ENCODE assay signal across 13 cellular contexts in genomic region chr11:76610871-76611475, GRCh38. TPM values are rescaled to one million over a fixed set of nuclear protein-coding genes. Genes with fewer than 3 reads are reported as not detected.
DNase-seq lines count a peak whose midpoint lies in the region; TF ChIP-seq lines count a peak whose summit lies in the region.
"Had no signal": no experiment of that assay in that cellular context is flagged by ENCODE, and none has a peak within 500 bp of the region (broad histone marks: within the 10 kb centered on the region; RNA-seq: fewer than 3 reads in every experiment).

No MANE protein-coding gene starts in this region.

- H3K4me3 Mint-ChIP-seq in nephron, result no peak overlapping the region
- no peak overlapping the region for H3K4me3 Mint-ChIP-seq in activated CD4-positive, alpha-beta memory T cell treated with anti-CD3 and anti-CD28 coated beads for 36 hours
- H3K4me3 Mint-ChIP-seq: activated T-helper 17 cell treated with anti-CD3 and anti-CD28 coated beads, Interleukin-2, amount 50 U/mL, for 72 hours; dendritic cell treated with granulocyte-macrophage colony-stimulating factor and Interleukin-4, amounts not matched to agents 40 ng/mL and 50 ng/mL, for 4 days had no signal

- intact Hi-C loops in colonic mucosa (cut with DNase I) (no loop called here), breast epithelium (cut with DNase I; ENCODE audit: low total_unique reads) (no loop called here)
- intact Hi-C loops in activated CD4-positive, alpha-beta memory T cell treated with anti-CD3 and anti-CD28 coated beads for 36 hours (cut with micrococcal nuclease), result no loop called here

- H3K27me3 ChIP-seq in colonic mucosa (no peaks in the 10 kb centered on the region), breast epithelium (no peaks in the 10 kb centered on the region)
- H3K27me3 ChIP-seq: vagina had no signal

- H3K27ac ChIP-seq in colonic mucosa (no peak overlapping the region), breast epithelium (peak overlapping the region in 1 of 2 donors; percentile 70)
- H3K27ac ChIP-seq: neutrophil, vagina had no signal

- no peaks in the 10 kb centered on the region for H3K9me3 Mint-ChIP-seq in nephron
- no peaks in the 10 kb centered on the region for H3K9me3 Mint-ChIP-seq in activated CD4-positive, alpha-beta memory T cell treated with anti-CD3 and anti-CD28 coated beads for 36 hours
- H3K9me3 Mint-ChIP-seq: activated T-helper 17 cell treated with anti-CD3 and anti-CD28 coated beads, Interleukin-2, amount 50 U/mL, for 72 hours; dendritic cell treated with granulocyte-macrophage colony-stimulating factor and Interleukin-4, amounts not matched to agents 40 ng/mL and 50 ng/mL, for 4 days had no signal

- no peak for TF ChIP-seq POLR2A in breast epithelium (IDR thresholded peaks at IDR 0.05)

- DNase-seq in DMS 273 (lab: John Stamatoyannopoulos, UW; ENCODE audit: unreplicated experiment) (peak; percentile 73), NCI-H2171 treated with DMSO at 0.1 percent for 48 hours (lab: John Stamatoyannopoulos, UW) (peak; percentile 48), colonic mucosa (peak; percentile 15), breast epithelium (ENCODE audit: low spot score in 2 of 2) (no peak), midbrain (lab: John Stamatoyannopoulos, UW) (no peak), GM03348 (ENCODE audit: low spot score) (no peak)
- DNase-seq in activated CD4-positive, alpha-beta memory T cell treated with anti-CD3 and anti-CD28 coated beads for 36 hours, result no peak

- H3K36me3 ChIP-seq in colonic mucosa, result no peaks in the 10 kb centered on the region
- no peaks in the 10 kb centered on the region for H3K36me3 ChIP-seq in breast epithelium
- H3K36me3 ChIP-seq: HAP-1, neutrophil, vagina had no signal

- H3K4me3 ChIP-seq in colonic mucosa, result no peak overlapping the region
- H3K4me3 ChIP-seq in breast epithelium, result no peak overlapping the region
- H3K4me3 ChIP-seq: HAP-1, vagina had no signal

- TF ChIP-seq CTCF in colonic mucosa (IDR thresholded peaks at IDR 0.05) (no peak), nephron (IDR thresholded peaks at IDR 0.05; ENCODE audit: unreplicated experiment in 3 of 3) (no peak), breast epithelium (IDR thresholded peaks at IDR 0.05) (no peak)

- no peak overlapping the region for H3K9ac ChIP-seq in colonic mucosa (ENCODE audit: low read depth in 2 of 2, low read length in 2 of 2)

- no peaks in the 10 kb centered on the region for H3K27me3 Mint-ChIP-seq in nephron (ENCODE audit: low read depth)
- H3K27me3 Mint-ChIP-seq in activated CD4-positive, alpha-beta memory T cell treated with anti-CD3 and anti-CD28 coated beads for 36 hours, result peaks cover 1% of the 10 kb centered on the region

- H3K4me1 Mint-ChIP-seq in nephron, result peaks cover 32% of the 10 kb centered on the region
- H3K4me1 Mint-ChIP-seq in activated CD4-positive, alpha-beta memory T cell treated with anti-CD3 and anti-CD28 coated beads for 36 hours (ENCODE audit: low read depth), result no peaks in the 10 kb centered on the region
- H3K4me1 Mint-ChIP-seq: activated T-helper 17 cell treated with anti-CD3 and anti-CD28 coated beads, Interleukin-2, amount 50 U/mL, for 72 hours had no signal

- H3K4me1 ChIP-seq in colonic mucosa, result peaks cover 2% of the 10 kb centered on the region
- peaks cover 0 to 7% of the 10 kb centered on the region in 2 donors for H3K4me1 ChIP-seq in breast epithelium
- H3K4me1 ChIP-seq: HAP-1 had no signal

- H3K9me3 ChIP-seq in colonic mucosa (no peaks in the 10 kb centered on the region), breast epithelium (no peaks in the 10 kb centered on the region)
- H3K9me3 ChIP-seq: HAP-1, neutrophil, vagina had no signal

- peak overlapping the region in 2 of 3 experiments; percentile 1 to 57 for H3K27ac Mint-ChIP-seq in nephron
- H3K27ac Mint-ChIP-seq in activated CD4-positive, alpha-beta memory T cell treated with anti-CD3 and anti-CD28 coated beads for 36 hours, result no peak overlapping the region
- H3K27ac Mint-ChIP-seq: activated T-helper 17 cell treated with anti-CD3 and anti-CD28 coated beads, Interleukin-2, amount 50 U/mL, for 72 hours; dendritic cell treated with granulocyte-macrophage colony-stimulating factor and Interleukin-4, amounts not matched to agents 40 ng/mL and 50 ng/mL, for 4 days had no signal

- H3K36me3 Mint-ChIP-seq in nephron (ENCODE audit: low read depth), result no peaks in the 10 kb centered on the region
- no peaks in the 10 kb centered on the region for H3K36me3 Mint-ChIP-seq in activated CD4-positive, alpha-beta memory T cell treated with anti-CD3 and anti-CD28 coated beads for 36 hours

- POLR2A ChIA-PET in activated CD4-positive, alpha-beta memory T cell treated with anti-CD3 and anti-CD28 coated beads for 36 hours (lab: Charles Lee), result no interaction called here

- CTCF ChIA-PET in activated CD4-positive, alpha-beta memory T cell treated with anti-CD3 and anti-CD28 coated beads for 36 hours (lab: Charles Lee), result interaction anchor here (0.7 to 1.4 kb wide), 3 partner anchors 60 to 739 kb away, joined by 3 to 5 read pairs (median 3); partner anchors contain the start of gene LRRC32

RNA-seq across cellular contexts. Expression of gene LRRC32, which starts 59.6 kb away (rescaled TPM):
- 10 to 100 TPM in 1 of 2 donors, 1 to 10 TPM in 1; 5.9 to 26.8 TPM for total RNA-seq in colonic mucosa
- 10 to 100 TPM in 2 of 3 donors, 1 to 10 TPM in 1; 7.5 to 56.0 (median 42.6) TPM for total RNA-seq in breast epithelium
- total RNA-seq in activated CD4-positive, alpha-beta memory T cell treated with anti-CD3 and anti-CD28 coated beads for 36 hours, result 10 to 100 TPM; 11.2 to 12.3 TPM

Comparison
In these comparisons a context has a peak if more than half of its experiments do, and no peak if none do; other contexts are left out.
1. DNase-seq: peak in DMS 273 (single experiment), NCI-H2171 treated with DMSO at 0.1 percent for 48 hours (single experiment) and colonic mucosa (single experiment); none in breast epithelium (0 of 2), midbrain (single experiment), GM03348 (single experiment) and activated CD4-positive, alpha-beta memory T cell treated with anti-CD3 and anti-CD28 coated beads for 36 hours (single experiment).